8 cellular contexts compared by ENCODE assay signal in genomic region chr12:88142610-88142991, GRCh38. TPM values are rescaled to one million over a fixed set of nuclear protein-coding genes. Genes with fewer than 3 reads are reported as not detected.
DNase-seq lines count a peak whose midpoint lies in the region; ATAC-seq and TF ChIP-seq lines count a peak whose summit lies in the region.

No MANE protein-coding gene starts in this region.

- peak overlapping the region; percentile 67 for H2AFZ ChIP-seq in OCI-LY3 (ENCODE audit: low read depth, low read length)

- H3K36me3 ChIP-seq in ES-I3 (ENCODE audit: insufficient read depth, low read length) (no peaks in the 10 kb centered on the region), OCI-LY3 (replicated peaks; ENCODE audit: low read depth, low read length) (no peaks in the 10 kb centered on the region), adrenal gland (replicated peaks in 1 of 2) (no peaks in the 10 kb centered on the region)

- WGBS in adrenal gland, 4 donors = 0 to 1% (median 1%) methylated on average over 12 to 18 of the region's 18 CpGs

- intact Hi-C loops in adrenal gland (cut with DNase I) = no loop called here

- peak; percentile 1 for ATAC-seq in HG02678 (IDR thresholded peaks at IDR 0.05; ENCODE audit: unreplicated experiment)

- TF ChIP-seq CTCF in OCI-LY3 (IDR thresholded peaks at IDR 0.05; ENCODE audit: low read depth, low read length) = no peak
- no peak for TF ChIP-seq CTCF in adrenal gland (IDR thresholded peaks at IDR 0.05)

- H4K20me1 ChIP-seq in OCI-LY3 (ENCODE audit: insufficient read depth, low read length) = no peaks in the 10 kb centered on the region

- peak overlapping the region; percentile 78 for H3K4me2 ChIP-seq in OCI-LY3 (ENCODE audit: low read length)

- peak in 6 of 7 donors; percentile 12 to 65 (median 32) for DNase-seq in adrenal gland
- peak; percentile 14 for DNase-seq in iPS-NIHi11 (ENCODE audit: low spot score)
- DNase-seq in stimulated activated CD4-positive, alpha-beta T cell treated with anti-CD3 and anti-CD28 coated beads, Interleukin-12 subunit alpha, Interleukin-12 subunit beta, amount 100 ng/mL, for 4 hours = peak; percentile 15
- no peak for DNase-seq in SK-N-DZ (ENCODE audit: low spot score)
- no peak for DNase-seq in NCI-H1092 treated with DMSO at 0.1 percent for 48 hours (lab: John Stamatoyannopoulos, UW)

- H3K27ac ChIP-seq in OCI-LY3 (ENCODE audit: low read length) = peak overlapping the region; percentile 40
- peak overlapping the region in 4 of 5 donors; percentile 15 to 69 (median 52) for H3K27ac ChIP-seq in adrenal gland

- H3K79me2 ChIP-seq in OCI-LY3 (ENCODE audit: low read length) = peaks cover 18% of the 10 kb centered on the region

- H3K9me3 ChIP-seq in ES-I3 (ENCODE audit: control insufficient read depth, insufficient read depth, low read length) (no peaks in the 10 kb centered on the region), OCI-LY3 (ENCODE audit: insufficient read depth, low read length) (no peaks in the 10 kb centered on the region), adrenal gland (replicated peaks in 1 of 3) (no peaks in the 10 kb centered on the region)

- peaks cover 29% of the 10 kb centered on the region for H3K4me1 ChIP-seq in ES-I3 (ENCODE audit: insufficient read depth, low read length)
- peaks cover 8% of the 10 kb centered on the region for H3K4me1 ChIP-seq in OCI-LY3 (ENCODE audit: low read length)
- peaks cover 10 to 24% of the 10 kb centered on the region in 2 donors for H3K4me1 ChIP-seq in adrenal gland (replicated peaks in 1 of 2)

- H3K27me3 ChIP-seq in OCI-LY3 (ENCODE audit: low read depth, low read length) = no peaks in the 10 kb centered on the region
- H3K27me3 ChIP-seq in adrenal gland = no peaks in the 10 kb centered on the region

- TF ChIP-seq POLR2A in adrenal gland (IDR thresholded peaks at IDR 0.05) = no peak

- H3K4me3 ChIP-seq in OCI-LY3 (ENCODE audit: low read length) = peak overlapping the region; percentile 93
- H3K4me3 ChIP-seq in adrenal gland = peak overlapping the region; percentile 26 to 78 (median 58)

- H3K9ac ChIP-seq in ES-I3 (ENCODE audit: low read depth, low read length) (peak overlapping the region; percentile 92), OCI-LY3 (ENCODE audit: low read length) (peak overlapping the region; percentile 77)

RNA-seq across cellular contexts. Expression of gene TMTC3, which starts 0.5 kb away (rescaled TPM):
- 10 to 100 TPM in 7 of 8 donors, 1 to 10 TPM in 1; 9.4 to 25.5 (median 16.5) TPM for total RNA-seq in adrenal gland
- polyA plus RNA-seq in adrenal gland = 10 to 100 TPM in 1 of 3 donors, 1 to 10 TPM in 2; 2.9 to 11.0 (median 4.5) TPM
- 7.5 and 7.9 TPM in 2 replicates for polyA plus RNA-seq in SK-N-DZ (2014; cell fraction: cytosol; rRNA removed)
- polyA plus RNA-seq in SK-N-DZ (2014; cell fraction: nucleus; rRNA removed) = 6.7 and 7.6 TPM in 2 replicates

RNA-seq across cellular contexts. Expression of gene CEP290, which starts 0.7 kb away (rescaled TPM):
- total RNA-seq in adrenal gland = 10 to 100 TPM in 4 of 8 donors, 1 to 10 TPM in 4; 5.1 to 32.0 (median 10.5) TPM
- polyA plus RNA-seq in adrenal gland = 10 to 100 TPM in 2 of 3 donors, 1 to 10 TPM in 1; 5.5 to 16.4 (median 10.5) TPM
- polyA plus RNA-seq in SK-N-DZ (2014; cell fraction: cytosol; rRNA removed) = 12.6 and 13.2 TPM in 2 replicates
- 35.8 and 40.9 TPM in 2 replicates for polyA plus RNA-seq in SK-N-DZ (2014; cell fraction: nucleus; rRNA removed)

Comparison
In these comparisons a context has a peak if more than half of its experiments do, and no peak if none do; other contexts are left out.
1. DNase-seq: peak in adrenal gland (6 of 7), iPS-NIHi11 (single experiment) and stimulated activated CD4-positive, alpha-beta T cell treated with anti-CD3 and anti-CD28 coated beads, Interleukin-12 subunit alpha, Interleukin-12 subunit beta, amount 100 ng/mL, for 4 hours (single experiment); none in SK-N-DZ (single experiment) and NCI-H1092 treated with DMSO at 0.1 percent for 48 hours (single experiment).